In the genomic region with DNA sequence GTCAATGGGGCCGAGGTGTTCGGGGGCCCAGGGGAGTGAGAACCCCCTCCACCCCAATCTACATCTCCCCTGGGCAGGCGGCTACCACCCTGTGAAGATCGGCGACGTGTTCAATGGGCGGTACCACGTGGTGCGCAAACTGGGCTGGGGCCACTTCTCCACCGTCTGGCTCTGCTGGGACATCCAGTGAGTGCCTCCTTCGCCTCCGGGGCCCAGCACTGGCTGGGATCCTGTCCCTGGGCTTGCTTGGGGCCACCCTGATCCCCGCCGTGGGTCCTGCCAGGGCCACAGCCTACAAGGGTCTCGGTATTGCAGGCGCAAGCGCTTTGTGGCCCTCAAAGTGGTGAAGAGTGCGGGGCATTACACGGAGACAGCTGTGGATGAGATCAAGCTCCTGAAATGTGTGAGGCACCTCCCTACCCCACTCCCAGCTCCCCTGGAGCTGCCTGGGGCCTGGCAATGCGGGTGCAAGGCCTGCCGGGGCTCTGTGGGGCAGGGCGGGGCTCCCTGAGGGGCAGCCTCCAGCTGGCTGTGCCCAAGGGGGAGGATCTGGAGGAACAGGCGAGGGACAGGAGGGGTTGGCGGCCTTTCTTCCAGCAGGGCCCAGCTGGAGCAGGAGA, we compare ENCODE assay signal across 1 cellular context.
TF ChIP-seq lines count a peak whose summit lies in the region.

No MANE protein-coding gene starts in this region.

TF ChIP-seq in A549, 52 proteins besides CTCF, POLR2A, EP300 and RAD21:
- TF ChIP-seq JUN (IDR thresholded peaks at IDR 0.05): no peak
- no peak for TF ChIP-seq RARB (CRISPR knock-in tag; IDR thresholded peaks at IDR 0.05)
- TF ChIP-seq HOXB5 (CRISPR knock-in tag; IDR thresholded peaks at IDR 0.05): no peak
- TF ChIP-seq EHMT2 (IDR thresholded peaks at IDR 0.05; ENCODE audit: low read depth): no peak
- TF ChIP-seq NPAS2 (CRISPR knock-in tag; IDR thresholded peaks at IDR 0.05; ENCODE audit: borderline replicate concordance): no peak
- TF ChIP-seq RCOR1 (IDR thresholded peaks at IDR 0.05; ENCODE audit: low read depth, low read length): no peak
